In the genomic region with DNA sequence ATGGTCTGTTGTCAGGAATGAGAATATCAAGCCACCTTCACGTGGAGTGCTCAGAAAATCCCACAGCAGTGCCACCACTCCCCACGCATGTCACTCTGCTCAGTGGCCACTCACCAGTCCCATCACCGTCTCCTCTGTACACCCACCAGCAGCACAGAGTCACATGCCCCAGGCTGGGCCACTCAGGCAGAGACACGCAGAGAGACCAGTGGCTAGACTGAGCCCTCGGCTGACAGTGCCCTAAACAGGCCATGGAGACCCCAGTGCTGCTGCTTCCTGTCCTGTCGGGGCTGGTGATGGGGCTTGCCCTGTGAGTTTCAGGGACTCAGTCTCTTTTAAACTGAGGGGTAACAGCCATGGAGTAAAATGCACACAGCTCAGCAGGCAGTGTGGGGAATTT, we compare ENCODE assay signal across 28 cellular contexts.
"Had no signal": no experiment of that assay in that cellular context is flagged by ENCODE, and none has a peak within 500 bp of the region (broad histone marks: within the 10 kb centered on the region; RNA-seq: fewer than 3 reads in every experiment).

No MANE protein-coding gene starts in this region.

- H3K9me3 ChIP-seq: ascending aorta, breast epithelium, colonic mucosa, esophagus muscularis mucosa, gastrocnemius medialis, heart left ventricle had no signal

- H3K4me3 ChIP-seq: ascending aorta, breast epithelium, cardiac muscle cell, colonic mucosa, esophagus muscularis mucosa, gastrocnemius medialis, heart left ventricle had no signal

- ATAC-seq: activated CD4-positive, alpha-beta T cell treated with anti-CD3 and anti-CD28 coated beads for 36 hours; activated CD8-positive, alpha-beta memory T cell treated with anti-CD3 and anti-CD28 coated beads, Interleukin-2, amount 10 ng/mL, durations not matched to agents 7 days and 5 days; activated CD8-positive, alpha-beta T cell treated with anti-CD3 and anti-CD28 coated beads, Interleukin-2, amount 10 ng/mL, durations not matched to agents 7 days and 5 days; activated naive CD4-positive, alpha-beta T cell treated with anti-CD3 and anti-CD28 coated beads, Interleukin-2, amount 50 U/mL, for 72 hours; foreskin keratinocyte; gastrocnemius medialis; heart left ventricle had no signal

- H3K27me3 ChIP-seq: ascending aorta, breast epithelium, cardiac muscle cell, colonic mucosa, esophagus muscularis mucosa, foreskin keratinocyte, gastrocnemius medialis, heart left ventricle had no signal

- H3K36me3 ChIP-seq: breast epithelium, cardiac muscle cell, gastrocnemius medialis had no signal

- H3K27ac ChIP-seq: ascending aorta, breast epithelium, cardiac muscle cell, colonic mucosa, esophagus muscularis mucosa, foreskin keratinocyte, gastrocnemius medialis, heart left ventricle had no signal

- H3K4me1 ChIP-seq: ascending aorta, breast epithelium, colonic mucosa, foreskin keratinocyte, gastrocnemius medialis, heart left ventricle had no signal

- DNase-seq: activated CD4-positive, alpha-beta memory T cell treated with anti-CD3 and anti-CD28 coated beads for 36 hours; activated CD4-positive, alpha-beta T cell treated with anti-CD3 and anti-CD28 coated beads for 36 hours; activated CD4-positive, alpha-beta T cell treated with anti-CD3 and anti-CD28 coated beads, Interleukin-2, amount 10 ng/mL, durations not matched to agents 24 days and 14 days; activated CD4-positive, CD25-positive, alpha-beta regulatory T cell; activated CD4-positive, CD25-positive, alpha-beta regulatory T cell treated with anti-CD3 and anti-CD28 coated beads, Interleukin-2, amount 50 U/mL, for 72 hours; activated CD8-positive, alpha-beta memory T cell treated with anti-CD3 and anti-CD28 coated beads, Interleukin-2, amount 10 ng/mL, durations not matched to agents 7 days and 5 days; activated CD8-positive, alpha-beta memory T cell treated with anti-CD3 and anti-CD28 coated beads, Interleukin-2, amount 50 U/mL, for 4 hours; activated CD8-positive, alpha-beta T cell treated with anti-CD3 and anti-CD28 coated beads, Interleukin-2, amount 10 ng/mL, durations not matched to agents 7 days and 5 days; activated effector memory CD4-positive, alpha-beta T cell treated with anti-CD3 and anti-CD28 coated beads, Interleukin-2, amount 50 U/mL, for 16 hours; activated naive CD4-positive, alpha-beta T cell; activated naive CD4-positive, alpha-beta T cell treated with anti-CD3 and anti-CD28 coated beads, Interleukin-2, amount 10 ng/mL, durations not matched to agents 7 days and 5 days; activated naive CD8-positive, alpha-beta T cell treated with anti-CD3 and anti-CD28 coated beads, Interleukin-2, amount 10 ng/mL, durations not matched to agents 7 days and 5 days; activated T-cell treated with anti-CD3 and anti-CD28 coated beads, Interleukin-2, amount 50 U/mL, for 1 hour; activated T-cell treated with anti-CD3 and anti-CD28 coated beads, Interleukin-2, amount 50 U/mL, for 48 hours; central memory CD4-positive, alpha-beta T cell; cerebellar nuclear complex; colonic mucosa; effector CD8-positive, alpha-beta T cell; foreskin keratinocyte; gastrocnemius medialis; glutamatergic neuron; T-helper 2 cell had no signal
